8 cellular contexts compared by ENCODE assay signal in genomic region chr1:47436979-47437517, GRCh38. TPM values are rescaled to one million over a fixed set of nuclear protein-coding genes. Genes with fewer than 3 reads are reported as not detected.
DNase-seq lines count a peak whose midpoint lies in the region; ATAC-seq and TF ChIP-seq lines count a peak whose summit lies in the region.

No MANE protein-coding gene starts in this region.

- intact Hi-C loops in uterus (cut with DNase I; ENCODE audit: low total_unique reads): loop anchor here (10.0 kb wide), 1 partner anchor 278 kb away; no protein-coding TSS in a partner anchor

- H3K4me1 ChIP-seq in uterus: peaks cover 0 to 33% of the 10 kb centered on the region in 2 donors

- DNase-seq in A172 (ENCODE audit: low spot score) (peak; percentile 15), GM12865 (ENCODE audit: low read depth) (no peak), NCI-H526 treated with DMSO at 0.1 percent for 48 hours (lab: John Stamatoyannopoulos, UW) (peak; percentile 44), memory B cell (ENCODE audit: low spot score in 2 of 2) (no peak), uterus (no peak), putamen (ENCODE audit: low spot score) (no peak)

- peak overlapping the region; percentile 89 for H3K4me3 ChIP-seq in GM12865 (ENCODE audit: low read depth, low read length)
- H3K4me3 ChIP-seq in uterus: peak overlapping the region; percentile 38 to 47

- H3K4me3 Mint-ChIP-seq in memory B cell: peak overlapping the region; percentile 89

- TF ChIP-seq CTCF in GM12865 (IDR thresholded peaks at IDR 0.05; ENCODE audit: insufficient read depth, low read depth, low read length, missing control alignments): no peak
- no peak for TF ChIP-seq CTCF in uterus (IDR thresholded peaks at IDR 0.05)

- H3K36me3 Mint-ChIP-seq in memory B cell: no peaks in the 10 kb centered on the region

- no peak for TF ChIP-seq POLR2A in uterus (IDR thresholded peaks at IDR 0.05)

- H3K9me3 Mint-ChIP-seq in memory B cell: no peaks in the 10 kb centered on the region

- peak; percentile 13 for ATAC-seq in HG02623 (IDR thresholded peaks at IDR 0.05; ENCODE audit: unreplicated experiment)
- peak; percentile 26 for ATAC-seq in memory B cell (ENCODE audit: low read depth)

- H3K27ac Mint-ChIP-seq in memory B cell: peak overlapping the region; percentile 67

- H3K27me3 ChIP-seq in uterus: peaks cover 6 to 49% of the 10 kb centered on the region in 2 donors

- H3K27ac ChIP-seq in cingulate gyrus (ENCODE audit: low read depth, low read length) (peak overlapping the region; percentile 29), uterus (peak overlapping the region; percentile 47 to 74)

- peaks cover 9% of the 10 kb centered on the region for H3K27me3 Mint-ChIP-seq in memory B cell

- H3K36me3 ChIP-seq in uterus: no peaks in the 10 kb centered on the region

- H3K4me1 Mint-ChIP-seq in memory B cell: peaks cover 26% of the 10 kb centered on the region

- H3K9me3 ChIP-seq in uterus: no peaks in the 10 kb centered on the region

RNA-seq across cellular contexts. Expression of gene FOXD2, which starts 0.8 kb away (rescaled TPM):
- 0.07 and 0.55 TPM in 2 replicates for total RNA-seq in A172 (2014; rRNA removed; shearing (Covaris generic))
- under 1 TPM in 2 of 4 donors, not detected in 2; 0.62 to 0.67 TPM for total RNA-seq in uterus

RNA-seq across cellular contexts. Expression of gene FOXE3, which starts 21.0 kb away (rescaled TPM):
- total RNA-seq in A172 (2014; rRNA removed; shearing (Covaris generic)): not detected in 2 replicates
- total RNA-seq in uterus: under 1 TPM in 1 of 4 donors, not detected in 3; 0.27 TPM

Comparison
In these comparisons a context has a peak if more than half of its experiments do, and no peak if none do; other contexts are left out.
1. DNase-seq: peak in A172 (single experiment) and NCI-H526 treated with DMSO at 0.1 percent for 48 hours (single experiment); none in GM12865 (single experiment), memory B cell (0 of 2), uterus (0 of 2) and putamen (single experiment).